Comparison of ENCODE assay signal across 13 cellular contexts in the genomic region with DNA sequence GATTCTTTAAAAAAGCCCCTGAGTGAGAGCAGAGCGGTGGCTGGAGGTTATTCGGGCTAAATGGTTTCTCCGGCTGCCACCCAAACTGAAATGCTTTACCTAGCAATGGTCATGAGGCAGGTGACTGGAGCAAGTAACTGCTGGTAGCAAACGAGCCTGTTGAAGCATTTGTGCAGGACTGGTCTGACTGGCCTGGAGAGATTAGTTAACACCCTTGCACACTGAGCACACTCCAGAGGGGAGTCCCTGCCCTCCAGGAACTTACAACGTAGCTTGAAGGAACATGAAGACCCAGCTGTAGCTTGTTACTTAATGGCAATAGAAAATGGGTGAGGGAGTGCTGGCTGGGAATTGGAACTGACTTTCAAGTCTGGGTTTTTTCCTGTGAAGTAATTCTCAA. TPM values are rescaled to one million over a fixed set of nuclear protein-coding genes. Genes with fewer than 3 reads are reported as not detected.
DNase-seq lines count a peak whose midpoint lies in the region; ATAC-seq and TF ChIP-seq lines count a peak whose summit lies in the region.
"Had no signal": no experiment of that assay in that cellular context is flagged by ENCODE, and none has a peak within 500 bp of the region (broad histone marks: within the 10 kb centered on the region; RNA-seq: fewer than 3 reads in every experiment).

No MANE protein-coding gene starts in this region.

- H3K9me3 Mint-ChIP-seq in T-helper 2 cell treated with Interferon-gamma antibody and Interleukin-4, amounts not matched to agents 5 μg/mL and 100 μg/mL, for 36 hours: no peaks in the 10 kb centered on the region
- H3K9me3 Mint-ChIP-seq in memory B cell (no peaks in the 10 kb centered on the region), immature natural killer cell (no peaks in the 10 kb centered on the region)
- peaks cover 0 to 1% of the 10 kb centered on the region in 2 donors for H3K9me3 Mint-ChIP-seq in stimulated activated naive B cell treated with anti-CD40 and anti-IgM and Interleukin-4, amounts not matched to agents 10 μg/mL and 1 μg/mL and 100 μg/mL, for 72 hours
- H3K9me3 Mint-ChIP-seq: CD4-positive, alpha-beta memory T cell; GM23338 had no signal

- peaks cover 4% of the 10 kb centered on the region for H3K27me3 Mint-ChIP-seq in T-helper 2 cell treated with Interferon-gamma antibody and Interleukin-4, amounts not matched to agents 5 μg/mL and 100 μg/mL, for 36 hours (ENCODE audit: low read depth)
- no peaks in the 10 kb centered on the region for H3K27me3 Mint-ChIP-seq in memory B cell
- no peaks in the 10 kb centered on the region for H3K27me3 Mint-ChIP-seq in stimulated activated naive B cell treated with anti-CD40 and anti-IgM and Interleukin-4, amounts not matched to agents 10 μg/mL and 1 μg/mL and 100 μg/mL, for 72 hours
- peaks cover 1 to 6% (median 2%) of the 10 kb centered on the region in 3 donors for H3K27me3 Mint-ChIP-seq in immature natural killer cell (ENCODE audit: low read depth in 3 of 3)
- H3K27me3 Mint-ChIP-seq: CD4-positive, alpha-beta memory T cell had no signal

- no peak overlapping the region for H3K4me3 ChIP-seq in epithelial cell of esophagus (ENCODE audit: low read length)
- H3K4me3 ChIP-seq: GM23338 had no signal

- no peaks in the 10 kb centered on the region for H3K36me3 Mint-ChIP-seq in T-helper 2 cell treated with Interferon-gamma antibody and Interleukin-4, amounts not matched to agents 5 μg/mL and 100 μg/mL, for 36 hours (ENCODE audit: low read depth)
- H3K36me3 Mint-ChIP-seq in memory B cell: no peaks in the 10 kb centered on the region
- H3K36me3 Mint-ChIP-seq in stimulated activated naive B cell treated with anti-CD40 and anti-IgM and Interleukin-4, amounts not matched to agents 10 μg/mL and 1 μg/mL and 100 μg/mL, for 72 hours: peaks cover 5 to 10% of the 10 kb centered on the region in 2 donors
- H3K36me3 Mint-ChIP-seq in immature natural killer cell: no peaks in the 10 kb centered on the region
- H3K36me3 Mint-ChIP-seq: CD4-positive, alpha-beta memory T cell had no signal

- peak overlapping the region; percentile 74 for H3K27ac Mint-ChIP-seq in T-helper 2 cell treated with Interferon-gamma antibody and Interleukin-4, amounts not matched to agents 5 μg/mL and 100 μg/mL, for 36 hours
- H3K27ac Mint-ChIP-seq in memory B cell (peak overlapping the region; percentile 35), immature natural killer cell (no peak overlapping the region)
- peak overlapping the region; percentile 96 for H3K27ac Mint-ChIP-seq in stimulated activated naive B cell treated with anti-CD40 and anti-IgM and Interleukin-4, amounts not matched to agents 10 μg/mL and 1 μg/mL and 100 μg/mL, for 72 hours
- H3K27ac Mint-ChIP-seq: CD4-positive, alpha-beta memory T cell; GM23338 had no signal

- no peak for ATAC-seq in memory B cell (ENCODE audit: low read depth)
- ATAC-seq in stimulated activated naive B cell treated with anti-CD40 and anti-IgM and Interleukin-4, amounts not matched to agents 10 μg/mL and 1 μg/mL and 100 μg/mL, for 72 hours (replicated peaks): no peak
- no peak for ATAC-seq in HG02852 (IDR thresholded peaks at IDR 0.05; ENCODE audit: unreplicated experiment)
- ATAC-seq: GM23338 had no signal

- H3K4me3 Mint-ChIP-seq in T-helper 2 cell treated with Interferon-gamma antibody and Interleukin-4, amounts not matched to agents 5 μg/mL and 100 μg/mL, for 36 hours: peak overlapping the region; percentile 5
- H3K4me3 Mint-ChIP-seq in memory B cell (no peak overlapping the region), immature natural killer cell (no peak overlapping the region)
- H3K4me3 Mint-ChIP-seq in stimulated activated naive B cell treated with anti-CD40 and anti-IgM and Interleukin-4, amounts not matched to agents 10 μg/mL and 1 μg/mL and 100 μg/mL, for 72 hours: peak overlapping the region; percentile 17 to 50
- H3K4me3 Mint-ChIP-seq: CD4-positive, alpha-beta memory T cell; GM23338 had no signal

- DNase-seq in T-helper 2 cell treated with Interferon-gamma antibody and Interleukin-4, amounts not matched to agents 5 μg/mL and 100 μg/mL, for 36 hours (ENCODE audit: low spot score): no peak
- DNase-seq in T-helper 2 cell: no peak
- DNase-seq in epithelial cell of esophagus (ENCODE audit: low read depth): peak; percentile 70
- DNase-seq in memory B cell (ENCODE audit: low spot score in 2 of 2): no peak
- DNase-seq in stimulated activated naive B cell treated with anti-CD40 and anti-IgM and Interleukin-4, amounts not matched to agents 10 μg/mL and 1 μg/mL and 100 μg/mL, for 72 hours: no peak
- DNase-seq in AG08396 (ENCODE audit: low spot score): no peak
- no peak for DNase-seq in immature natural killer cell
- DNase-seq: C1 segment of cervical spinal cord; CD4-positive, alpha-beta memory T cell; DMS79; H7 had no signal

- no peak for TF ChIP-seq CTCF in epithelial cell of esophagus (IDR thresholded peaks at IDR 0.05; ENCODE audit: insufficient read depth, low read depth, low read length, missing control alignments)

- H3K4me1 Mint-ChIP-seq in T-helper 2 cell treated with Interferon-gamma antibody and Interleukin-4, amounts not matched to agents 5 μg/mL and 100 μg/mL, for 36 hours (ENCODE audit: low read depth): peaks cover 52% of the 10 kb centered on the region
- H3K4me1 Mint-ChIP-seq in memory B cell: peaks cover 23% of the 10 kb centered on the region
- H3K4me1 Mint-ChIP-seq in stimulated activated naive B cell treated with anti-CD40 and anti-IgM and Interleukin-4, amounts not matched to agents 10 μg/mL and 1 μg/mL and 100 μg/mL, for 72 hours: peaks cover 45 to 82% of the 10 kb centered on the region in 2 donors
- H3K4me1 Mint-ChIP-seq in immature natural killer cell: peaks cover 13 to 17% of the 10 kb centered on the region in 2 donors
- H3K4me1 Mint-ChIP-seq: GM23338 had no signal

RNA-seq across cellular contexts. Expression of a gene that starts 40.4 kb away (rescaled TPM):
- polyA plus RNA-seq in immature natural killer cell: 10 to 100 TPM; 10.4 to 14.8 (median 14.2) TPM

Comparison
In these comparisons a context has a peak if more than half of its experiments do, and no peak if none do; other contexts are left out.
1. H3K27ac Mint-ChIP-seq: peak in T-helper 2 cell treated with Interferon-gamma antibody and Interleukin-4, amounts not matched to agents 5 μg/mL and 100 μg/mL, for 36 hours (single experiment), memory B cell (single experiment) and stimulated activated naive B cell treated with anti-CD40 and anti-IgM and Interleukin-4, amounts not matched to agents 10 μg/mL and 1 μg/mL and 100 μg/mL, for 72 hours (single experiment); none in immature natural killer cell (0 of 6).
2. H3K4me3 Mint-ChIP-seq: peak in T-helper 2 cell treated with Interferon-gamma antibody and Interleukin-4, amounts not matched to agents 5 μg/mL and 100 μg/mL, for 36 hours (single experiment) and stimulated activated naive B cell treated with anti-CD40 and anti-IgM and Interleukin-4, amounts not matched to agents 10 μg/mL and 1 μg/mL and 100 μg/mL, for 72 hours (2 of 2); none in memory B cell (single experiment) and immature natural killer cell (0 of 5).